ENCODE assay signal across 11 cellular contexts in the genomic region with DNA sequence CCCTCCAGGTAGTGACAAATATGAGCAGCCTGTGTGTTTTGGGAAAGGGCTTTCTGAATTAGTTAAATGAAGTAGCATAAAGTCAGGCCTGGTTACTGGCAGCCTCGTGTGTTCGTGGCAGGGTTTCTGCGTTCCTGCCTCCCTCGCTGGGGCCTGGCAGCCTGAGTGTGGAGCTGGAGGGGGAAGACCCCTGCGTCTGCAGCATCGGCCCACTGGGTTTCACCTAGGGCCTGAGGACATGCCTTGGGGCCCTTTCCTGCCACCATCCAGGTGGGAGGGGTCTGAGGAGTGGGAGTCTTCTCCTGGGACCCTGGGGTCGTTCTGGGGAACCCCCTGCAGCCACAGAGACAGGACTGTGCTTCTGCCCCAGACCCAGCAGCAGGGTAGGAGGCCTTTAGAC. TPM values are rescaled to one million over a fixed set of nuclear protein-coding genes. Genes with fewer than 3 reads are reported as not detected.
DNase-seq lines count a peak whose midpoint lies in the region; ATAC-seq and TF ChIP-seq lines count a peak whose summit lies in the region.
"Had no signal": no experiment of that assay in that cellular context is flagged by ENCODE, and none has a peak within 500 bp of the region (broad histone marks: within the 10 kb centered on the region; RNA-seq: fewer than 3 reads in every experiment).

No MANE protein-coding gene starts in this region.

- no peak overlapping the region for H2BK5ac ChIP-seq in trophoblast cell (ENCODE audit: low read depth, low read length, poor library complexity)

- H3K4me2 ChIP-seq in SU-DHL-6 (ENCODE audit: low read depth, low read length, poor library complexity, severe bottlenecking) (peak overlapping the region; percentile 42), trophoblast cell (ENCODE audit: low read length) (no peak overlapping the region)

- no peak overlapping the region for H3K4ac ChIP-seq in trophoblast cell (ENCODE audit: low read depth, low read length)

- DNase-seq in cardiac muscle cell (ENCODE audit: low read depth in 1 of 2, low spot score in 1 of 2) (no peak), Right ventricle myocardium superior (no peak), H7 (peak; percentile 48), lower leg skin (ENCODE audit: low spot score in 2 of 2) (no peak), trophoblast cell (no peak), HUDEP-2 (lab: John Stamatoyannopoulos, UW; ENCODE audit: unreplicated experiment in 76 of 76) (no peak)
- no peak for DNase-seq in stimulated activated CD4-positive, alpha-beta T cell treated with anti-CD3 and anti-CD28 coated beads, Interleukin-2, amount 100 ng/mL, for 24 hours
- DNase-seq: GF-D8, T-helper 9 cell had no signal

- peaks cover 7% of the 10 kb centered on the region for H3K36me3 ChIP-seq in cardiac muscle cell
- H3K36me3 ChIP-seq in H7 (replicated peaks; ENCODE audit: control insufficient read depth, insufficient read depth, low read length) = no peaks in the 10 kb centered on the region; the same call in 1 of the 2 replicates
- no peaks in the 10 kb centered on the region for H3K36me3 ChIP-seq in SU-DHL-6 (ENCODE audit: low read length)
- H3K36me3 ChIP-seq in trophoblast cell (ENCODE audit: control insufficient read depth in 1 of 2, insufficient read depth in 2 of 2, low read length in 2 of 2) = peaks cover 20 to 23% of the 10 kb centered on the region in 2 experiments

- H3K14ac ChIP-seq in trophoblast cell (ENCODE audit: low read length) = no peak overlapping the region

- no peaks in the 10 kb centered on the region for H3K9me2 ChIP-seq in SU-DHL-6 (replicated peaks; ENCODE audit: insufficient read depth, low read length)

- TF ChIP-seq POLR2A in lower leg skin (IDR thresholded peaks at IDR 0.05) = no peak

- no peaks in the 10 kb centered on the region for H3K79me2 ChIP-seq in SU-DHL-6 (ENCODE audit: insufficient read depth, low read length)
- H3K79me2 ChIP-seq in trophoblast cell (ENCODE audit: control insufficient read depth, insufficient read depth, low read length, poor library complexity) = no peaks in the 10 kb centered on the region

- H3K79me1 ChIP-seq in trophoblast cell (ENCODE audit: low read length) = no peaks in the 10 kb centered on the region

- no peak overlapping the region for H3K4me3 ChIP-seq in cardiac muscle cell
- H3K4me3 ChIP-seq in H7 (ENCODE audit: insufficient read depth, low read depth, low read length) = no peak overlapping the region
- H3K4me3 ChIP-seq in SU-DHL-6 (ENCODE audit: insufficient read depth, low read length, poor library complexity, severe bottlenecking) = no peak overlapping the region
- H3K4me3 ChIP-seq in lower leg skin (ENCODE audit: low read depth, poor library complexity, severe bottlenecking) = no peak overlapping the region
- no peak overlapping the region for H3K4me3 ChIP-seq in trophoblast cell (ENCODE audit: low read depth, low read length)
- H3K4me3 ChIP-seq: esophagus muscularis mucosa had no signal

- no peak overlapping the region for H2BK12ac ChIP-seq in trophoblast cell (ENCODE audit: low read length)

- TF ChIP-seq CTCF in cardiac muscle cell (IDR thresholded peaks at IDR 0.05; ENCODE audit: low read depth, low read length) = no peak
- TF ChIP-seq CTCF in SU-DHL-6 (IDR thresholded peaks at IDR 0.05; ENCODE audit: insufficient read depth, low read length, poor library complexity, severe bottlenecking) = no peak
- no peak for TF ChIP-seq CTCF in lower leg skin (IDR thresholded peaks at IDR 0.05)

- H3K9me3 ChIP-seq in cardiac muscle cell (ENCODE audit: low read depth) = no peaks in the 10 kb centered on the region
- H3K9me3 ChIP-seq in SU-DHL-6 (ENCODE audit: insufficient read depth, low read length) = no peaks in the 10 kb centered on the region
- peaks cover 8% of the 10 kb centered on the region for H3K9me3 ChIP-seq in trophoblast cell (ENCODE audit: insufficient read depth, low read depth, low read length)
- H3K9me3 ChIP-seq: esophagus muscularis mucosa had no signal

- no peak overlapping the region for H3K18ac ChIP-seq in trophoblast cell (ENCODE audit: low read length)

- H3K27ac ChIP-seq in cardiac muscle cell = peak overlapping the region; percentile 59
- H3K27ac ChIP-seq in SU-DHL-6 (ENCODE audit: low read depth, low read length) = peak overlapping the region; percentile 40; the same call in 1 of the 2 replicates
- no peak overlapping the region for H3K27ac ChIP-seq in trophoblast cell (ENCODE audit: low read depth, low read length)
- H3K27ac ChIP-seq: esophagus muscularis mucosa had no signal

- no peak overlapping the region; the same call in 1 of the 2 replicates for H3K9ac ChIP-seq in SU-DHL-6 (ENCODE audit: low read length)
- H3K9ac ChIP-seq in trophoblast cell (ENCODE audit: low read length) = no peak overlapping the region

- no peak overlapping the region for H3K23ac ChIP-seq in trophoblast cell (ENCODE audit: low read length)

- H2AK5ac ChIP-seq in trophoblast cell (ENCODE audit: low read length) = no peak overlapping the region

- H4K8ac ChIP-seq in trophoblast cell (ENCODE audit: low read depth, low read length) = no peak overlapping the region

- no peak overlapping the region for H4K91ac ChIP-seq in trophoblast cell (ENCODE audit: low read depth, low read length)

- H2AFZ ChIP-seq in SU-DHL-6 (ENCODE audit: low read depth, low read length, severe bottlenecking) (no peak overlapping the region), trophoblast cell (ENCODE audit: insufficient read depth, low read length, poor library complexity) (no peak overlapping the region)

- peaks cover 8% of the 10 kb centered on the region for H3F3A ChIP-seq in SU-DHL-6 (ENCODE audit: insufficient read depth)

- H4K20me1 ChIP-seq in SU-DHL-6 (ENCODE audit: low read depth, low read length) = no peaks in the 10 kb centered on the region

- 78 to 88% methylated on average over 7 of the region's 7 CpGs for WGBS in lower leg skin, 2 donors
- no CpG with 5 or more reads among the region's 7 CpGs for WGBS in trophoblast cell (ENCODE audit: extremely low coverage, insufficient coverage, insufficient read length)

- ATAC-seq in Right ventricle myocardium superior (ENCODE audit: poor library complexity) = no peak

- intact Hi-C loops in Right ventricle myocardium superior (cut with DNase I) = loop anchor here (10.0 kb wide), 1 partner anchor 77 kb away; no protein-coding TSS in a partner anchor
- intact Hi-C loops in lower leg skin (cut with DNase I; ENCODE audit: low total_unique reads) = no loop called here

- H2BK120ac ChIP-seq in trophoblast cell (ENCODE audit: insufficient read depth, low read length, poor library complexity) = no peak overlapping the region

- H4K12ac ChIP-seq in trophoblast cell (ENCODE audit: low read depth, low read length) = no peak overlapping the region

- no peaks in the 10 kb centered on the region for H3K27me3 ChIP-seq in cardiac muscle cell
- H3K27me3 ChIP-seq in H7 (ENCODE audit: control insufficient read depth, insufficient read depth, low read length) = no peaks in the 10 kb centered on the region
- no peaks in the 10 kb centered on the region for H3K27me3 ChIP-seq in SU-DHL-6 (ENCODE audit: low read length)
- H3K27me3 ChIP-seq in trophoblast cell (ENCODE audit: insufficient read depth, low read length) = no peaks in the 10 kb centered on the region
- H3K27me3 ChIP-seq: esophagus muscularis mucosa had no signal

- H3K4me1 ChIP-seq in cardiac muscle cell (ENCODE audit: low read depth) (peaks cover 50% of the 10 kb centered on the region), trophoblast cell (ENCODE audit: control insufficient read depth in 1 of 2, insufficient read depth in 2 of 2, low read length in 2 of 2) (no peaks in the 10 kb centered on the region)
- H3K4me1 ChIP-seq: esophagus muscularis mucosa had no signal

RNA-seq across cellular contexts. Expression of gene AMN, which starts 20.4 kb away (rescaled TPM):
- 0.21 and 0.48 TPM in 2 replicates for total RNA-seq in cardiac muscle cell
- 1.3 and 2.5 TPM in 2 replicates for polyA plus RNA-seq in cardiac muscle cell
- total RNA-seq in Right ventricle myocardium superior = not detected
- 0.92 and 1.7 TPM in 2 replicates for total RNA-seq in H7 (2014; rRNA removed; shearing (Covaris generic))
- total RNA-seq in lower leg skin = 10 to 100 TPM; 21.5 to 29.1 (median 24.1) TPM
- polyA plus RNA-seq in trophoblast cell (2013) = 0.66 and 0.89 TPM in 2 replicates
